In the genomic region with DNA sequence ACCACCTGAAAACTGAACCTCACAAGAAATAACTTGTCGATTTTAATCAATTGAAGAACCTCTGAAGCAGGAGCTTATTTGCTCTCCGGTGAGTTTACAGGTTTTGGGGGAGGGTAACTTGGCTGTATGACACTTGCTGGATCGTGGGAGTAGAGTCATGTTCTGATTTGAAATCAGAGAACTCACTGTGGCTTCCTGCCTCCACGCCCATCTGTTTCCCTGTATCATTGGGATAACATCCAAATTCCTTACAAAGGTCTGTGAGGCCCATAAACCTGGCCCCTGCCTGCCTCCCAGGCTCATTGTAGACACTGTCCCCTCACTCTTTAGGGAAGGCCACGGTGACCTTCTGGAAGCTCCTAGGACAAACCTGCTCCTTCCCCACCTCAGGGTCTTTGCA, we compare ENCODE assay signal across 17 cellular contexts. TPM values are rescaled to one million over a fixed set of nuclear protein-coding genes. Genes with fewer than 3 reads are reported as not detected.
DNase-seq lines count a peak whose midpoint lies in the region; ATAC-seq and TF ChIP-seq lines count a peak whose summit lies in the region.
"Had no signal": no experiment of that assay in that cellular context is flagged by ENCODE, and none has a peak within 500 bp of the region (broad histone marks: within the 10 kb centered on the region; RNA-seq: fewer than 3 reads in every experiment).

No MANE protein-coding gene starts in this region.

- TF ChIP-seq CTCF in AG10803 (conservative IDR thresholded peaks at IDR 0.05; ENCODE audit: low read length) (no peak), right atrium auricular region (IDR thresholded peaks at IDR 0.05) (no peak)

- no peaks in the 10 kb centered on the region for H3K27me3 ChIP-seq in right atrium auricular region

- H3K36me3 Mint-ChIP-seq in naive thymus-derived CD8-positive, alpha-beta T cell, result peaks cover 0 to 1% (median 0%) of the 10 kb centered on the region in 3 donors

- H3K9me3 Mint-ChIP-seq in naive thymus-derived CD8-positive, alpha-beta T cell, result no peaks in the 10 kb centered on the region
- H3K9me3 Mint-ChIP-seq: IgD-negative memory B cell had no signal

- ATAC-seq in SK-N-SH treated with all-trans-retinoic acid at 6 μM for 48 hours (peak; percentile 7; the same call in 1 of the 3 replicates), GM21619 (IDR thresholded peaks at IDR 0.05; ENCODE audit: unreplicated experiment) (no peak)
- no peak for ATAC-seq in naive thymus-derived CD8-positive, alpha-beta T cell
- ATAC-seq: T-helper 17 cell had no signal

- H3K4me3 ChIP-seq in AG10803 (ENCODE audit: low read length) (no peak overlapping the region), right atrium auricular region (no peak overlapping the region)

- POLR2A ChIA-PET in naive thymus-derived CD8-positive, alpha-beta T cell (lab: Charles Lee), result interaction anchor here (3.4 kb wide), 1 partner anchor 192 kb away, joined by 8 read pairs; a partner anchor contains a TSS

- no peak overlapping the region for H3K4me3 Mint-ChIP-seq in naive thymus-derived CD8-positive, alpha-beta T cell
- H3K4me3 Mint-ChIP-seq: IgD-negative memory B cell, T-helper 17 cell had no signal

- no peak overlapping the region for H3K27ac Mint-ChIP-seq in naive thymus-derived CD8-positive, alpha-beta T cell
- H3K27ac Mint-ChIP-seq: T-helper 17 cell had no signal

- H3K9me3 ChIP-seq in right atrium auricular region, result no peaks in the 10 kb centered on the region

- H3K36me3 ChIP-seq in right atrium auricular region, result no peaks in the 10 kb centered on the region

- DNase-seq in AG10803 (ENCODE audit: low read depth) (peak; percentile 46), GM03348 (ENCODE audit: low spot score) (peak; percentile 23), fibroblast of peridontal ligament (ENCODE audit: extremely low read depth) (peak; percentile 30), right atrium auricular region (ENCODE audit: low spot score) (no peak), SHP77 treated with DMSO at 0.1 percent for 48 hours (lab: John Stamatoyannopoulos, UW) (no peak)
- DNase-seq in naive thymus-derived CD8-positive, alpha-beta T cell, result no peak
- DNase-seq: activated CD8-positive, alpha-beta memory T cell treated with anti-CD3 and anti-CD28 coated beads for 24 hours; GOT3; hypothalamus; mesendoderm; NCI-H1436 treated with DMSO at 0.1 percent for 48 hours; stimulated activated naive CD4-positive, alpha-beta T cell; T-helper 17 cell had no signal

- H3K27me3 Mint-ChIP-seq in naive thymus-derived CD8-positive, alpha-beta T cell, result peaks cover 0 to 2% (median 0%) of the 10 kb centered on the region in 5 donors

- peaks cover 2 to 20% (median 13%) of the 10 kb centered on the region in 4 donors for H3K4me1 Mint-ChIP-seq in naive thymus-derived CD8-positive, alpha-beta T cell

- H3K4me1 ChIP-seq in right atrium auricular region, result peaks cover 0 to 4% of the 10 kb centered on the region in 2 donors
- H3K4me1 ChIP-seq: parathyroid adenoma had no signal

- H3K27ac ChIP-seq in right atrium auricular region, result no peak overlapping the region
- H3K27ac ChIP-seq: parathyroid adenoma had no signal

TF ChIP-seq in SK-N-SH treated with all-trans-retinoic acid at 6 μM for 48 hours, 23 proteins besides CTCF, POLR2A, EP300 and RAD21:
- no peak for TF ChIP-seq GLIS3 (CRISPR knock-in tag; IDR thresholded peaks at IDR 0.05)
- no peak for TF ChIP-seq OSR1 (CRISPR knock-in tag; IDR thresholded peaks at IDR 0.05)
- no peak for TF ChIP-seq ZFP30 (CRISPR knock-in tag; IDR thresholded peaks at IDR 0.05)
- no peak for TF ChIP-seq PPARA (CRISPR knock-in tag; IDR thresholded peaks at IDR 0.05; ENCODE audit: borderline replicate concordance)
- TF ChIP-seq, protein P1, sequence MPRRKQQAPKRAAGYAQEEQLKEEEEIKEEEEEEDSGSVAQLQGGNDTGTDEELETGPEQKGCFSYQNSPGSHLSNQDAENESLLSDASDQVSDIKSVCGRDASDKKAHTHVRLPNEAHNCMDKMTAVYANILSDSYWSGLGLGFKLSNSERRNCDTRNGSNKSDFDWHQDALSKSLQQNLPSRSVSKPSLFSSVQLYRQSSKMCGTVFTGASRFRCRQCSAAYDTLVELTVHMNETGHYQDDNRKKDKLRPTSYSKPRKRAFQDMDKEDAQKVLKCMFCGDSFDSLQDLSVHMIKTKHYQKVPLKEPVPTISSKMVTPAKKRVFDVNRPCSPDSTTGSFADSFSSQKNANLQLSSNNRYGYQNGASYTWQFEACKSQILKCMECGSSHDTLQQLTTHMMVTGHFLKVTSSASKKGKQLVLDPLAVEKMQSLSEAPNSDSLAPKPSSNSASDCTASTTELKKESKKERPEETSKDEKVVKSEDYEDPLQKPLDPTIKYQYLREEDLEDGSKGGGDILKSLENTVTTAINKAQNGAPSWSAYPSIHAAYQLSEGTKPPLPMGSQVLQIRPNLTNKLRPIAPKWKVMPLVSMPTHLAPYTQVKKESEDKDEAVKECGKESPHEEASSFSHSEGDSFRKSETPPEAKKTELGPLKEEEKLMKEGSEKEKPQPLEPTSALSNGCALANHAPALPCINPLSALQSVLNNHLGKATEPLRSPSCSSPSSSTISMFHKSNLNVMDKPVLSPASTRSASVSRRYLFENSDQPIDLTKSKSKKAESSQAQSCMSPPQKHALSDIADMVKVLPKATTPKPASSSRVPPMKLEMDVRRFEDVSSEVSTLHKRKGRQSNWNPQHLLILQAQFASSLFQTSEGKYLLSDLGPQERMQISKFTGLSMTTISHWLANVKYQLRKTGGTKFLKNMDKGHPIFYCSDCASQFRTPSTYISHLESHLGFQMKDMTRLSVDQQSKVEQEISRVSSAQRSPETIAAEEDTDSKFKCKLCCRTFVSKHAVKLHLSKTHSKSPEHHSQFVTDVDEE (CRISPR knock-in tag; IDR thresholded peaks at IDR 0.05), result no peak
- TF ChIP-seq ZNF565 (CRISPR knock-in tag; conservative IDR thresholded peaks at IDR 0.05; ENCODE audit: low read depth), result no peak
- no peak for TF ChIP-seq CSDC2 (CRISPR knock-in tag; IDR thresholded peaks at IDR 0.05)
- TF ChIP-seq ZNF8 (CRISPR knock-in tag; IDR thresholded peaks at IDR 0.05), result no peak
- TF ChIP-seq, protein P2, sequence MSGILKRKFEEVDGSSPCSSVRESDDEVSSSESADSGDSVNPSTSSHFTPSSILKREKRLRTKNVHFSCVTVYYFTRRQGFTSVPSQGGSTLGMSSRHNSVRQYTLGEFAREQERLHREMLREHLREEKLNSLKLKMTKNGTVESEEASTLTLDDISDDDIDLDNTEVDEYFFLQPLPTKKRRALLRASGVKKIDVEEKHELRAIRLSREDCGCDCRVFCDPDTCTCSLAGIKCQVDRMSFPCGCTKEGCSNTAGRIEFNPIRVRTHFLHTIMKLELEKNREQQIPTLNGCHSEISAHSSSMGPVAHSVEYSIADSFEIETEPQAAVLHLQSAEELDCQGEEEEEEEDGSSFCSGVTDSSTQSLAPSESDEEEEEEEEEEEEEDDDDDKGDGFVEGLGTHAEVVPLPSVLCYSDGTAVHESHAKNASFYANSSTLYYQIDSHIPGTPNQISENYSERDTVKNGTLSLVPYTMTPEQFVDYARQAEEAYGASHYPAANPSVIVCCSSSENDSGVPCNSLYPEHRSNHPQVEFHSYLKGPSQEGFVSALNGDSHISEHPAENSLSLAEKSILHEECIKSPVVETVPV (CRISPR knock-in tag; IDR thresholded peaks at IDR 0.05), result no peak

RNA-seq across cellular contexts. Expression of a gene that starts 48.3 kb away (rescaled TPM):
- under 1 TPM in 1 of 2 donors, not detected in 1; 0.51 TPM for total RNA-seq in right atrium auricular region
- total RNA-seq in naive thymus-derived CD8-positive, alpha-beta T cell, result 1 to 10 TPM; 8.0 to 9.5 TPM
- polyA plus RNA-seq in naive thymus-derived CD8-positive, alpha-beta T cell, result 1 to 10 TPM; 1.5 to 2.2 (median 1.6) TPM

RNA-seq across cellular contexts. Expression of a gene that starts 48.6 kb away (rescaled TPM):
- 1 to 10 TPM; 3.4 to 3.7 TPM for total RNA-seq in right atrium auricular region
- total RNA-seq in naive thymus-derived CD8-positive, alpha-beta T cell, result 10 to 100 TPM; 40.0 to 45.8 TPM
- 1 to 10 TPM; 3.8 to 4.7 (median 4.1) TPM for polyA plus RNA-seq in naive thymus-derived CD8-positive, alpha-beta T cell

Comparison
In these comparisons a context has a peak if more than half of its experiments do, and no peak if none do; other contexts are left out.
1. DNase-seq: peak in AG10803 (single experiment), GM03348 (single experiment) and fibroblast of peridontal ligament (single experiment); none in right atrium auricular region (single experiment), naive thymus-derived CD8-positive, alpha-beta T cell (0 of 10) and SHP77 treated with DMSO at 0.1 percent for 48 hours (single experiment).
2. RNA of a gene that starts 48.3 kb away (total RNA-seq): 8.0 to 9.5 TPM in naive thymus-derived CD8-positive, alpha-beta T cell; 0.51 TPM in right atrium auricular region; every median in the first group is over 4 times any median in the second.
3. RNA of a gene that starts 48.6 kb away (total RNA-seq): 40.0 to 45.8 TPM in naive thymus-derived CD8-positive, alpha-beta T cell; 3.4 to 3.7 TPM in right atrium auricular region; every median in the first group is over 4 times any median in the second.